In the genomic region with DNA sequence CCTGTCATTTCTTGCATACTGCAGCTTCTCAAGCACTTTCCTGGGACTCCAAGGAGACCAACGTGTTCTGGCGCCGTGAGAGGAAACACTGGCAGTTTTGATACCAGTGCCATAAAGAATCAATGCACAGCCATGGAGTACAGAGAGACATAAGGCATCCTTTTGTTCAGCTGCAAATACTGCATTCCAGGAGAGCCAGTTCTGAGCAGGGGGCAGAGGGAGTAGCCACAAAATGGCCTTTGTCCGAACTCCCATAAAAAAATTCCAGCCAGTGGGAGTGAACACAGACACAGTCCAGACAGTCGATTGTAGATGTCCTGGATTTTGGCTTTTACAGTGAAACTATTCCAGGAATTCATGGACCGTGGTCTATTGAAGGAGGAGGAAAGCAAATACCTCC, we compare ENCODE assay signal across 12 cellular contexts. TPM values are rescaled to one million over a fixed set of nuclear protein-coding genes. Genes with fewer than 3 reads are reported as not detected.
DNase-seq lines count a peak whose midpoint lies in the region; ATAC-seq, FAIRE-seq and TF ChIP-seq lines count a peak whose summit lies in the region.
"Had no signal": no experiment of that assay in that cellular context is flagged by ENCODE, and none has a peak within 500 bp of the region (broad histone marks: within the 10 kb centered on the region; RNA-seq: fewer than 3 reads in every experiment).

No MANE protein-coding gene starts in this region.

- H3K9me3 Mint-ChIP-seq in GM23338 (no peaks in the 10 kb centered on the region), astrocyte (ENCODE audit: unreplicated experiment) (no peaks in the 10 kb centered on the region)

- DNase-seq in GM23338 (ENCODE audit: low spot score) (peak; percentile 13), astrocyte (ENCODE audit: low read depth) (peak; percentile 85), islet precursor cell (peak; percentile 99), NCI-H1930 (lab: John Stamatoyannopoulos, UW) (no peak)
- no peak for DNase-seq in NK-92 treated with Interleukin-12 subunit alpha and Interleukin-12 subunit beta, amount 100 ng/mL, for 24 hours (lab: John Stamatoyannopoulos, UW)
- DNase-seq: NCI-H446 treated with DMSO at 0.1 percent for 48 hours; stimulated activated naive CD8-positive, alpha-beta T cell treated with anti-CD3 and anti-CD28 coated beads, Interleukin-15, Interleukin-2, amounts not matched to agents 100 U/mL and 50 U/mL, for 24 hours had no signal

- H3K9me3 ChIP-seq in astrocyte (ENCODE audit: insufficient read depth, low read depth, low read length) (no peaks in the 10 kb centered on the region), skeletal muscle satellite cell (replicated peaks; ENCODE audit: low read length) (no peaks in the 10 kb centered on the region)
- H3K9me3 ChIP-seq: gastroesophageal sphincter had no signal

- H3K4me3 ChIP-seq in GM23338 (no peak overlapping the region), astrocyte (ENCODE audit: insufficient read depth, low read depth, low read length) (peak overlapping the region; percentile 42), skeletal muscle satellite cell (ENCODE audit: low read length) (peak overlapping the region; percentile 59)
- H3K4me3 ChIP-seq: gastroesophageal sphincter, skin epidermis had no signal

- no peaks in the 10 kb centered on the region for H3K4me1 Mint-ChIP-seq in GM23338
- peaks cover 9% of the 10 kb centered on the region for H3K4me1 Mint-ChIP-seq in astrocyte (ENCODE audit: low read depth, unreplicated experiment)

- TF ChIP-seq CTCF in GM23338 (conservative IDR thresholded peaks at IDR 0.05; ENCODE audit: low read depth in 2 of 2): no peak
- no peak for TF ChIP-seq CTCF in astrocyte (IDR thresholded peaks at IDR 0.05; ENCODE audit: insufficient read depth, low read depth, low read length)

- H3K27me3 Mint-ChIP-seq in GM23338 (ENCODE audit: insufficient read depth, low read depth, poor library complexity) (no peaks in the 10 kb centered on the region), astrocyte (ENCODE audit: low read depth, unreplicated experiment) (no peaks in the 10 kb centered on the region)

- H3K27ac ChIP-seq in GM23338 (ENCODE audit: low read depth) (no peak overlapping the region), astrocyte (ENCODE audit: low read depth, low read length) (peak overlapping the region; percentile 74)

- no peaks in the 10 kb centered on the region for H3K27me3 ChIP-seq in GM23338 (ENCODE audit: insufficient read depth)
- H3K27me3 ChIP-seq in astrocyte (ENCODE audit: insufficient read depth, low read length): no peaks in the 10 kb centered on the region
- no peaks in the 10 kb centered on the region for H3K27me3 ChIP-seq in skeletal muscle satellite cell (ENCODE audit: control insufficient read depth, insufficient read depth, low read length)
- H3K27me3 ChIP-seq: gastroesophageal sphincter had no signal

- no peak overlapping the region for H3K4me3 Mint-ChIP-seq in GM23338
- H3K4me3 Mint-ChIP-seq in astrocyte (ENCODE audit: unreplicated experiment): peak overlapping the region; percentile 70

- H3K4me2 ChIP-seq in GM23338 (no peak overlapping the region), astrocyte (ENCODE audit: low read length) (peak overlapping the region; percentile 85), skeletal muscle satellite cell (ENCODE audit: low read length) (peak overlapping the region; percentile 78)

- no peaks in the 10 kb centered on the region for H3K79me2 ChIP-seq in GM23338 (replicated peaks; ENCODE audit: insufficient read depth)
- H3K79me2 ChIP-seq in astrocyte (ENCODE audit: insufficient read depth, low read length): no peaks in the 10 kb centered on the region

- no peaks in the 10 kb centered on the region for H4K20me1 ChIP-seq in GM23338 (replicated peaks; ENCODE audit: insufficient read depth)
- H4K20me1 ChIP-seq in astrocyte (ENCODE audit: insufficient read depth, low read length): no peaks in the 10 kb centered on the region

- H3K4me1 ChIP-seq in GM23338 (ENCODE audit: insufficient read depth) (no peaks in the 10 kb centered on the region), astrocyte (ENCODE audit: insufficient read depth, low read length) (peaks cover 16% of the 10 kb centered on the region), skeletal muscle satellite cell (ENCODE audit: control insufficient read depth, insufficient read depth, low read length) (peaks cover 18% of the 10 kb centered on the region)
- H3K4me1 ChIP-seq: gastroesophageal sphincter had no signal

- peak; percentile 80 for FAIRE-seq in astrocyte (lab: Jason Lieb, UNC)

- H2AFZ ChIP-seq in GM23338 (no peak overlapping the region), astrocyte (ENCODE audit: low read depth, low read length) (peak overlapping the region; percentile 61)

- H3K27ac Mint-ChIP-seq in GM23338: no peak overlapping the region
- peak overlapping the region; percentile 59 for H3K27ac Mint-ChIP-seq in astrocyte (ENCODE audit: unreplicated experiment)

- no peaks in the 10 kb centered on the region for H3K36me3 ChIP-seq in GM23338 (ENCODE audit: insufficient read depth)
- no peaks in the 10 kb centered on the region for H3K36me3 ChIP-seq in astrocyte (ENCODE audit: insufficient read depth, low read length)
- no peaks in the 10 kb centered on the region for H3K36me3 ChIP-seq in skeletal muscle satellite cell (ENCODE audit: insufficient read depth, low read length)
- H3K36me3 ChIP-seq: gastroesophageal sphincter had no signal

- no peak for ATAC-seq in GM23338
- no peak for ATAC-seq in HG03439 (IDR thresholded peaks at IDR 0.05; ENCODE audit: unreplicated experiment)
- ATAC-seq in GM19397 (IDR thresholded peaks at IDR 0.05; ENCODE audit: unreplicated experiment): no peak
- ATAC-seq: gastroesophageal sphincter; stimulated activated naive CD8-positive, alpha-beta T cell treated with anti-CD3 and anti-CD28 coated beads, Interleukin-15, Interleukin-2, amounts not matched to agents 100 U/mL and 50 U/mL, for 24 hours had no signal

- H3K9ac ChIP-seq in astrocyte (ENCODE audit: low read length) (peak overlapping the region; percentile 62), skeletal muscle satellite cell (ENCODE audit: low read depth, low read length) (peak overlapping the region; percentile 48)

- H3K9me2 ChIP-seq in GM23338 (ENCODE audit: insufficient read depth): no peaks in the 10 kb centered on the region

- H3F3A ChIP-seq in GM23338 (replicated peaks; ENCODE audit: low read depth): no peaks in the 10 kb centered on the region

- H3K36me3 Mint-ChIP-seq in GM23338 (ENCODE audit: low read depth) (no peaks in the 10 kb centered on the region), astrocyte (ENCODE audit: low read depth, unreplicated experiment) (no peaks in the 10 kb centered on the region)

TF ChIP-seq in GM23338, 12 proteins besides CTCF, POLR2A, EP300 and RAD21 (continues in another document):
- TF ChIP-seq, protein P1, sequence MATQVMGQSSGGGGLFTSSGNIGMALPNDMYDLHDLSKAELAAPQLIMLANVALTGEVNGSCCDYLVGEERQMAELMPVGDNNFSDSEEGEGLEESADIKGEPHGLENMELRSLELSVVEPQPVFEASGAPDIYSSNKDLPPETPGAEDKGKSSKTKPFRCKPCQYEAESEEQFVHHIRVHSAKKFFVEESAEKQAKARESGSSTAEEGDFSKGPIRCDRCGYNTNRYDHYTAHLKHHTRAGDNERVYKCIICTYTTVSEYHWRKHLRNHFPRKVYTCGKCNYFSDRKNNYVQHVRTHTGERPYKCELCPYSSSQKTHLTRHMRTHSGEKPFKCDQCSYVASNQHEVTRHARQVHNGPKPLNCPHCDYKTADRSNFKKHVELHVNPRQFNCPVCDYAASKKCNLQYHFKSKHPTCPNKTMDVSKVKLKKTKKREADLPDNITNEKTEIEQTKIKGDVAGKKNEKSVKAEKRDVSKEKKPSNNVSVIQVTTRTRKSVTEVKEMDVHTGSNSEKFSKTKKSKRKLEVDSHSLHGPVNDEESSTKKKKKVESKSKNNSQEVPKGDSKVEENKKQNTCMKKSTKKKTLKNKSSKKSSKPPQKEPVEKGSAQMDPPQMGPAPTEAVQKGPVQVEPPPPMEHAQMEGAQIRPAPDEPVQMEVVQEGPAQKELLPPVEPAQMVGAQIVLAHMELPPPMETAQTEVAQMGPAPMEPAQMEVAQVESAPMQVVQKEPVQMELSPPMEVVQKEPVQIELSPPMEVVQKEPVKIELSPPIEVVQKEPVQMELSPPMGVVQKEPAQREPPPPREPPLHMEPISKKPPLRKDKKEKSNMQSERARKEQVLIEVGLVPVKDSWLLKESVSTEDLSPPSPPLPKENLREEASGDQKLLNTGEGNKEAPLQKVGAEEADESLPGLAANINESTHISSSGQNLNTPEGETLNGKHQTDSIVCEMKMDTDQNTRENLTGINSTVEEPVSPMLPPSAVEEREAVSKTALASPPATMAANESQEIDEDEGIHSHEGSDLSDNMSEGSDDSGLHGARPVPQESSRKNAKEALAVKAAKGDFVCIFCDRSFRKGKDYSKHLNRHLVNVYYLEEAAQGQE (IDR thresholded peaks at IDR 0.05; ENCODE audit: unreplicated experiment): no peak
- TF ChIP-seq JUNB (IDR thresholded peaks at IDR 0.05; ENCODE audit: unreplicated experiment) (no peak), NANOG (IDR thresholded peaks at IDR 0.05; ENCODE audit: borderline replicate concordance) (no peak), STAT1 (IDR thresholded peaks at IDR 0.05; ENCODE audit: unreplicated experiment) (no peak), EZH2 (IDR thresholded peaks at IDR 0.05; ENCODE audit: low read depth, unreplicated experiment) (no peak), ZNF331 (CRISPR knock-in tag; IDR thresholded peaks at IDR 0.05; ENCODE audit: low read depth) (no peak), POLR2AphosphoS5 (IDR thresholded peaks at IDR 0.05; ENCODE audit: low read depth) (no peak), CREB1 (CRISPR knock-in tag; IDR thresholded peaks at IDR 0.05; ENCODE audit: low read depth) (no peak)

RNA-seq across cellular contexts. Expression of a gene that starts 36.2 kb away (rescaled TPM):
- total RNA-seq in GM23338 (2014; rRNA removed; shearing (Covaris generic)): 1.6 TPM in 2 replicates
- polyA plus RNA-seq in GM23338 (2016; fragmentation: Nextera tagmentation; extraction: Ambion mirVana): 2.0 and 2.5 TPM in 2 replicates
- not detected in 2 replicates for total RNA-seq in astrocyte
- total RNA-seq in skeletal muscle satellite cell (2012; rRNA removed): not detected in 2 replicates

Comparison
In these comparisons a context has a peak if more than half of its experiments do, and no peak if none do; other contexts are left out.
1. DNase-seq: peak in GM23338 (single experiment), astrocyte (single experiment) and islet precursor cell (single experiment); none in NCI-H1930 (0 of 2) and NK-92 treated with Interleukin-12 subunit alpha and Interleukin-12 subunit beta, amount 100 ng/mL, for 24 hours (single experiment).